ENCODE assay signal across 13 cellular contexts in genomic region chr20:25041813-25042530, GRCh38. TPM values are rescaled to one million over a fixed set of nuclear protein-coding genes. Genes with fewer than 3 reads are reported as not detected.
DNase-seq lines count a peak whose midpoint lies in the region; ATAC-seq, FAIRE-seq and TF ChIP-seq lines count a peak whose summit lies in the region.
"Had no signal": no experiment of that assay in that cellular context is flagged by ENCODE, and none has a peak within 500 bp of the region (broad histone marks: within the 10 kb centered on the region; RNA-seq: fewer than 3 reads in every experiment).

No MANE protein-coding gene starts in this region.

- H3K9ac ChIP-seq in kidney (ENCODE audit: low read length in 2 of 2), result no peak overlapping the region

- peaks cover 17% of the 10 kb centered on the region for H3K27me3 ChIP-seq in DOHH2 (ENCODE audit: control insufficient read depth, low read length)

- no peaks in the 10 kb centered on the region for H3K9me2 ChIP-seq in DOHH2 (replicated peaks; ENCODE audit: control insufficient read depth, low read length)

- no peak overlapping the region for H3K27ac ChIP-seq in DOHH2 (ENCODE audit: low read depth, low read length)
- peak overlapping the region in 1 of 2 donors; percentile 48 for H3K27ac ChIP-seq in kidney (ENCODE audit: low read depth in 2 of 2, low read length in 2 of 2)

- no peaks in the 10 kb centered on the region for H3K9me3 ChIP-seq in DOHH2 (ENCODE audit: control insufficient read depth, insufficient read depth, low read length)
- no peaks in the 10 kb centered on the region for H3K9me3 ChIP-seq in kidney (ENCODE audit: control insufficient read depth in 1 of 2, low read length in 2 of 2)

- H3K4me3 Mint-ChIP-seq in activated naive CD8-positive, alpha-beta T cell treated with anti-CD3 and anti-CD28 coated beads for 36 hours, result no peak overlapping the region
- no peak overlapping the region for H3K4me3 Mint-ChIP-seq in stimulated activated naive CD8-positive, alpha-beta T cell treated with anti-CD3 and anti-CD28 coated beads, Interleukin-15, amount 100 ng/mL, for 72 hours

- peaks cover 3% of the 10 kb centered on the region for H3K36me3 Mint-ChIP-seq in activated naive CD8-positive, alpha-beta T cell treated with anti-CD3 and anti-CD28 coated beads for 36 hours

- peak overlapping the region; percentile 91 for H3K27ac Mint-ChIP-seq in activated naive CD8-positive, alpha-beta T cell treated with anti-CD3 and anti-CD28 coated beads for 36 hours
- peak overlapping the region; percentile 86 to 93 for H3K27ac Mint-ChIP-seq in stimulated activated naive CD8-positive, alpha-beta T cell treated with anti-CD3 and anti-CD28 coated beads, Interleukin-15, amount 100 ng/mL, for 72 hours

- H3K4me2 ChIP-seq in DOHH2 (ENCODE audit: low read length), result peak overlapping the region; percentile 70; the same call in 1 of the 2 replicates

- H3K4me1 ChIP-seq in DOHH2 (ENCODE audit: control insufficient read depth, low read length), result peaks cover 48% of the 10 kb centered on the region
- peaks cover 66 to 67% of the 10 kb centered on the region in 2 donors for H3K4me1 ChIP-seq in kidney (ENCODE audit: control insufficient read depth in 1 of 2, insufficient read depth in 1 of 2, low read depth in 1 of 2, low read length in 2 of 2)

- no peaks in the 10 kb centered on the region for H3K9me3 Mint-ChIP-seq in activated naive CD8-positive, alpha-beta T cell treated with anti-CD3 and anti-CD28 coated beads for 36 hours
- no peaks in the 10 kb centered on the region for H3K9me3 Mint-ChIP-seq in stimulated activated naive CD8-positive, alpha-beta T cell treated with anti-CD3 and anti-CD28 coated beads, Interleukin-15, amount 100 ng/mL, for 72 hours

- DNase-seq in activated naive CD8-positive, alpha-beta T cell treated with anti-CD3 and anti-CD28 coated beads for 36 hours, result no peak
- peak; percentile 39 for DNase-seq in kidney
- no peak for DNase-seq in stimulated activated naive CD8-positive, alpha-beta T cell treated with anti-CD3 and anti-CD28 coated beads, Interleukin-15, amount 100 ng/mL, for 72 hours
- no peak for DNase-seq in NCI-H187 (lab: John Stamatoyannopoulos, UW)
- no peak for DNase-seq in hepatic stellate cell (ENCODE audit: low spot score)
- DNase-seq in NCI-H2081 treated with DMSO at 0.1 percent for 48 hours (lab: John Stamatoyannopoulos, UW), result no peak
- DNase-seq in stimulated activated CD4-positive, alpha-beta T cell treated with anti-CD3 and anti-CD28 coated beads, Interleukin-4, amount 100 ng/mL, for 4 hours, result no peak
- DNase-seq: NCI-H1417 treated with DMSO at 0.1 percent for 48 hours; NK-92 treated with Interleukin-12 subunit alpha and Interleukin-12 subunit beta, amount 100 ng/mL, for 24 hours; SW 1271 had no signal

- peaks cover 37% of the 10 kb centered on the region for H3K4me1 Mint-ChIP-seq in activated naive CD8-positive, alpha-beta T cell treated with anti-CD3 and anti-CD28 coated beads for 36 hours
- peaks cover 65% of the 10 kb centered on the region for H3K4me1 Mint-ChIP-seq in stimulated activated naive CD8-positive, alpha-beta T cell treated with anti-CD3 and anti-CD28 coated beads, Interleukin-15, amount 100 ng/mL, for 72 hours

- ATAC-seq in stimulated activated naive CD8-positive, alpha-beta T cell treated with anti-CD3 and anti-CD28 coated beads, Interleukin-15, amount 100 ng/mL, for 72 hours, result no peak

- H4K20me1 ChIP-seq in DOHH2 (ENCODE audit: control insufficient read depth, insufficient read depth, low read depth, low read length), result no peaks in the 10 kb centered on the region

- no peak for FAIRE-seq in kidney (lab: Jason Lieb, UNC)
- FAIRE-seq: astrocyte, endothelial cell of umbilical vein had no signal

- no peak for TF ChIP-seq CTCF in DOHH2 (IDR thresholded peaks at IDR 0.05; ENCODE audit: low read depth, low read length, poor library complexity, severe bottlenecking)
- no peak for TF ChIP-seq CTCF in kidney (IDR thresholded peaks at IDR 0.05; ENCODE audit: borderline replicate concordance, extremely low read depth, insufficient read depth)

- H3K79me2 ChIP-seq in DOHH2 (ENCODE audit: control insufficient read depth, low read length), result no peaks in the 10 kb centered on the region

- intact Hi-C loops in kidney (cut with DNase I), result no loop called here

- 0 out of 2 replicates have a peak, but pooled peaks cover 2% of the 10 kb centered on the region for H3F3A ChIP-seq in DOHH2 (ENCODE audit: control insufficient read depth, insufficient read depth)

- peak overlapping the region; percentile 47; the same call in 1 of the 2 replicates for H3K4me3 ChIP-seq in DOHH2 (ENCODE audit: low read length)
- no peak overlapping the region for H3K4me3 ChIP-seq in kidney (ENCODE audit: low read length in 2 of 2)

- H3K27me3 Mint-ChIP-seq in activated naive CD8-positive, alpha-beta T cell treated with anti-CD3 and anti-CD28 coated beads for 36 hours, result no peaks in the 10 kb centered on the region
- H3K27me3 Mint-ChIP-seq in stimulated activated naive CD8-positive, alpha-beta T cell treated with anti-CD3 and anti-CD28 coated beads, Interleukin-15, amount 100 ng/mL, for 72 hours, result no peaks in the 10 kb centered on the region

- H3K36me3 ChIP-seq in DOHH2 (ENCODE audit: control insufficient read depth, low read length) (no peaks in the 10 kb centered on the region), kidney (ENCODE audit: control insufficient read depth in 1 of 2, insufficient read depth in 2 of 2, low read length in 2 of 2) (peaks cover 2 to 5% of the 10 kb centered on the region in 2 donors)

RNA-seq across cellular contexts. Expression of gene ACSS1, which starts 16.0 kb away (rescaled TPM):
- 10 to 100 TPM; 14.3 to 14.5 TPM for total RNA-seq in activated naive CD8-positive, alpha-beta T cell treated with anti-CD3 and anti-CD28 coated beads for 36 hours
- total RNA-seq in kidney, result 30.6 TPM
- polyA plus RNA-seq in kidney (ENCODE audit: insufficient read depth, low read depth, low replicate concordance), result 72.3 TPM

RNA-seq across cellular contexts. Expression of gene VSX1, which starts 40.0 kb away (rescaled TPM):
- total RNA-seq in activated naive CD8-positive, alpha-beta T cell treated with anti-CD3 and anti-CD28 coated beads for 36 hours, result not detected
- 0.41 TPM for total RNA-seq in kidney
- not detected for polyA plus RNA-seq in kidney (ENCODE audit: insufficient read depth, low read depth, low replicate concordance)
- total RNA-seq: astrocyte, endothelial cell of umbilical vein had no signal
- polyA plus RNA-seq: endothelial cell of umbilical vein had no signal

RNA-seq across cellular contexts. Expression of gene APMAP, which starts 49.4 kb away (rescaled TPM):
- total RNA-seq in activated naive CD8-positive, alpha-beta T cell treated with anti-CD3 and anti-CD28 coated beads for 36 hours, result 10 to 100 TPM; 47.9 to 48.8 TPM
- total RNA-seq in kidney, result 90.9 TPM
- 79.7 TPM for polyA plus RNA-seq in kidney (ENCODE audit: insufficient read depth, low read depth, low replicate concordance)
